In genomic region chr10:21525367-21526183, GRCh38 we compare ENCODE assay signal across 8 cellular contexts. TPM values are rescaled to one million over a fixed set of nuclear protein-coding genes. Genes with fewer than 3 reads are reported as not detected.
DNase-seq lines count a peak whose midpoint lies in the region; ATAC-seq and TF ChIP-seq lines count a peak whose summit lies in the region.

SKIDA1 (minus strand) TSS chr10:21525682; CDS start chr10:21517822, 7,860 bp downstream.

- H3K27ac ChIP-seq in PC-9 (peak within 1 kb of the TSS; percentile 79), testis (peak within 1 kb of the TSS; percentile 99 to 100)

- intact Hi-C loops in Calu3 (cut with micrococcal nuclease; ENCODE audit: unreplicated experiment) = no loop called here
- intact Hi-C loops in PC-9 (cut with micrococcal nuclease; ENCODE audit: unreplicated experiment) = loop anchor here (1.0 to 10.0 kb wide), 6 partner anchors 7 to 909 kb away; no protein-coding TSS in a partner anchor
- intact Hi-C loops in activated T-helper 2 cell treated with anti-CD3 and anti-CD28 coated beads, Interferon-gamma antibody, Interleukin-2, Interleukin-4, amounts not matched to agents 10 μg/mL and 5 μg/mL and 100 μg/mL, durations not matched to agents 14 hours and 24 hours and 36 hours (cut with micrococcal nuclease) = loop anchor here (1.0 to 5.0 kb wide), 3 partner anchors 8 to 907 kb away; partner anchors contain the start of gene MLLT10
- intact Hi-C loops in testis (cut with DNase I; ENCODE audit: low total_unique reads) = no loop called here

- H2AFZ ChIP-seq in PC-9 = peak within 1 kb of the TSS; percentile 90

- no peaks in the 10 kb centered on the region for H3K9me2 ChIP-seq in PC-9 (ENCODE audit: insufficient read depth)

- peaks cover 14% of the 10 kb centered on the region for H3K27me3 Mint-ChIP-seq in Calu3 (ENCODE audit: unreplicated experiment)
- peaks cover 50% of the 10 kb centered on the region for H3K27me3 Mint-ChIP-seq in activated T-helper 2 cell treated with anti-CD3 and anti-CD28 coated beads, Interferon-gamma antibody, Interleukin-2, Interleukin-4, amounts not matched to agents 10 μg/mL and 5 μg/mL and 100 μg/mL, durations not matched to agents 14 hours and 24 hours and 36 hours (ENCODE audit: low read depth)
- H3K27me3 Mint-ChIP-seq in naive thymus-derived CD8-positive, alpha-beta T cell = peaks cover 36 to 61% (median 46%) of the 10 kb centered on the region in 5 donors

- H3F3A ChIP-seq in PC-9 (ENCODE audit: insufficient read depth, low read depth) = peaks cover 23% of the 10 kb centered on the region

- no peak for TF ChIP-seq POLR2A in testis (IDR thresholded peaks at IDR 0.05)

- 0% methylated on average over 24 to 44 of the region's 64 CpGs for WGBS in testis, 2 donors

- peaks cover 32% of the 10 kb centered on the region for H3K4me1 ChIP-seq in PC-9 (replicated peaks; ENCODE audit: insufficient read depth)
- H3K4me1 ChIP-seq in testis = peaks cover 15% of the 10 kb centered on the region

- H3K27ac Mint-ChIP-seq in Calu3 (ENCODE audit: unreplicated experiment) = peak within 1 kb of the TSS; percentile 70
- H3K27ac Mint-ChIP-seq in activated T-helper 2 cell treated with anti-CD3 and anti-CD28 coated beads, Interferon-gamma antibody, Interleukin-2, Interleukin-4, amounts not matched to agents 10 μg/mL and 5 μg/mL and 100 μg/mL, durations not matched to agents 14 hours and 24 hours and 36 hours = peak within 1 kb of the TSS; percentile 90
- H3K27ac Mint-ChIP-seq in naive thymus-derived CD8-positive, alpha-beta T cell = peak within 1 kb of the TSS; percentile 82 to 97 (median 94)

- peak within 1 kb of the TSS; percentile 76 for H3K4me3 Mint-ChIP-seq in Calu3 (ENCODE audit: low read depth, unreplicated experiment)
- H3K4me3 Mint-ChIP-seq in activated T-helper 2 cell treated with anti-CD3 and anti-CD28 coated beads, Interferon-gamma antibody, Interleukin-2, Interleukin-4, amounts not matched to agents 10 μg/mL and 5 μg/mL and 100 μg/mL, durations not matched to agents 14 hours and 24 hours and 36 hours (ENCODE audit: low read depth) = peak within 1 kb of the TSS; percentile 83
- peak within 1 kb of the TSS; percentile 83 to 96 (median 94) for H3K4me3 Mint-ChIP-seq in naive thymus-derived CD8-positive, alpha-beta T cell

- BruUV-seq in Calu3 (replicated peaks; lab: Mats Ljungman, UMichigan) = no TSS peak
- BruUV-seq in PC-9 (replicated peaks; lab: Mats Ljungman, UMichigan) = no TSS peak

- CTCF ChIA-PET in Calu3 (lab: Charles Lee) = interaction anchor here (1.1 to 1.2 kb wide), 2 partner anchors 9 to 29 kb away, joined by 5 to 11 read pairs; no protein-coding TSS in a partner anchor
- CTCF ChIA-PET in PC-9 (lab: Charles Lee) = interaction anchor here (0.5 to 0.8 kb wide), 2 partner anchors 29 to 30 kb away, joined by 5 to 17 read pairs; no protein-coding TSS in a partner anchor

- peak; percentile 72 for DNase-seq in Calu3
- DNase-seq in KG1 (lab: John Stamatoyannopoulos, UW) = peak; percentile 47
- DNase-seq in PC-9 = peak; percentile 85
- DNase-seq in activated T-helper 2 cell treated with anti-CD3 and anti-CD28 coated beads, Interferon-gamma antibody, Interleukin-2, Interleukin-4, amounts not matched to agents 10 μg/mL and 5 μg/mL and 100 μg/mL, durations not matched to agents 14 hours and 24 hours and 36 hours (ENCODE audit: low spot score) = peak; percentile 44
- peak; percentile 77 for DNase-seq in fibroblast of peridontal ligament (ENCODE audit: extremely low read depth)
- DNase-seq in naive thymus-derived CD8-positive, alpha-beta T cell = peak in 8 of 10 donors; percentile 28 to 69 (median 46)
- DNase-seq in testis = peak; percentile 88

- POLR2A ChIA-PET in PC-9 (lab: Charles Lee; ENCODE audit: unreplicated experiment) = interaction anchor here (0.5 to 0.6 kb wide), 5 partner anchors 9 to 1161 kb away, joined by 3 to 35 read pairs (median 5); no protein-coding TSS in a partner anchor
- POLR2A ChIA-PET in naive thymus-derived CD8-positive, alpha-beta T cell (lab: Charles Lee) = interaction anchor here (0.6 to 1.2 kb wide), 6 partner anchors 9 to 911 kb away, joined by 3 to 6 read pairs (median 4); no protein-coding TSS in a partner anchor

- H3K4me2 ChIP-seq in PC-9 = peak within 1 kb of the TSS; percentile 98

- H3K4me3 ChIP-seq in PC-9 (peak within 1 kb of the TSS; percentile 71), testis (peak within 1 kb of the TSS; percentile 76 to 82)

- no peaks in the 10 kb centered on the region for H3K79me2 ChIP-seq in PC-9 (ENCODE audit: low read depth)

- ATAC-seq in GM21576 (IDR thresholded peaks at IDR 0.05; ENCODE audit: unreplicated experiment) = peak; percentile 54
- ATAC-seq in naive thymus-derived CD8-positive, alpha-beta T cell = peak; percentile 48 to 78

- no peak for TF ChIP-seq CTCF in Calu3 (IDR thresholded peaks at IDR 0.05; ENCODE audit: unreplicated experiment)
- no peak for TF ChIP-seq CTCF in PC-9 (conservative IDR thresholded peaks at IDR 0.05)
- no peak for TF ChIP-seq CTCF in testis (IDR thresholded peaks at IDR 0.05)

- H3K36me3 ChIP-seq in PC-9 (ENCODE audit: low read depth) (no peaks in the 10 kb centered on the region), testis (ENCODE audit: low read depth, missing control alignments) (no peaks in the 10 kb centered on the region)

- H3K9me3 Mint-ChIP-seq in Calu3 (ENCODE audit: low read depth, unreplicated experiment) = no peaks in the 10 kb centered on the region
- H3K9me3 Mint-ChIP-seq in activated T-helper 2 cell treated with anti-CD3 and anti-CD28 coated beads, Interferon-gamma antibody, Interleukin-2, Interleukin-4, amounts not matched to agents 10 μg/mL and 5 μg/mL and 100 μg/mL, durations not matched to agents 14 hours and 24 hours and 36 hours = no peaks in the 10 kb centered on the region
- H3K9me3 Mint-ChIP-seq in naive thymus-derived CD8-positive, alpha-beta T cell = no peaks in the 10 kb centered on the region

- H3K4me1 Mint-ChIP-seq in Calu3 (ENCODE audit: low read depth, unreplicated experiment) = no peaks in the 10 kb centered on the region
- peaks cover 29% of the 10 kb centered on the region for H3K4me1 Mint-ChIP-seq in activated T-helper 2 cell treated with anti-CD3 and anti-CD28 coated beads, Interferon-gamma antibody, Interleukin-2, Interleukin-4, amounts not matched to agents 10 μg/mL and 5 μg/mL and 100 μg/mL, durations not matched to agents 14 hours and 24 hours and 36 hours (ENCODE audit: low read depth)
- H3K4me1 Mint-ChIP-seq in naive thymus-derived CD8-positive, alpha-beta T cell = peaks cover 15 to 32% (median 25%) of the 10 kb centered on the region in 4 donors

- no peaks in the 10 kb centered on the region for H4K20me1 ChIP-seq in PC-9 (ENCODE audit: insufficient read depth)

- no peaks in the 10 kb centered on the region for H3K27me3 ChIP-seq in PC-9 (ENCODE audit: insufficient read depth, low read depth)
- no peaks in the 10 kb centered on the region for H3K27me3 ChIP-seq in testis

- peaks cover 28% of the 10 kb centered on the region for H3K36me3 Mint-ChIP-seq in Calu3 (ENCODE audit: insufficient read depth, unreplicated experiment)
- H3K36me3 Mint-ChIP-seq in activated T-helper 2 cell treated with anti-CD3 and anti-CD28 coated beads, Interferon-gamma antibody, Interleukin-2, Interleukin-4, amounts not matched to agents 10 μg/mL and 5 μg/mL and 100 μg/mL, durations not matched to agents 14 hours and 24 hours and 36 hours (ENCODE audit: low read depth) = no peaks in the 10 kb centered on the region
- H3K36me3 Mint-ChIP-seq in naive thymus-derived CD8-positive, alpha-beta T cell = peaks cover 0 to 5% (median 3%) of the 10 kb centered on the region in 3 donors

- H3K9me3 ChIP-seq in PC-9 (ENCODE audit: insufficient read depth, low read depth) (no peaks in the 10 kb centered on the region), testis (no peaks in the 10 kb centered on the region)

RNA-seq across cellular contexts. Expression of gene SKIDA1, which starts in this region (rescaled TPM):
- total RNA-seq in Calu3 (2022) (0.40 TPM in 1 of 2 replicates, not detected in the other), PC-9 (2021) (0.65 and 1.1 TPM in 2 replicates), testis (1 to 10 TPM; 6.6 to 6.9 TPM)
- total RNA-seq in activated T-helper 2 cell treated with anti-CD3 and anti-CD28 coated beads, Interferon-gamma antibody, Interleukin-2, Interleukin-4, amounts not matched to agents 10 μg/mL and 5 μg/mL and 100 μg/mL, durations not matched to agents 14 hours and 24 hours and 36 hours = 0.11 TPM in 2 replicates
- total RNA-seq in naive thymus-derived CD8-positive, alpha-beta T cell = under 1 TPM in 1 of 2 experiments, not detected in 1; 0.08 TPM
- polyA plus RNA-seq in naive thymus-derived CD8-positive, alpha-beta T cell = not detected
- polyA plus RNA-seq in testis (ENCODE audit: insufficient read depth, low read depth, low replicate concordance) = 4.7 TPM

Comparison
In these comparisons a context has a peak if more than half of its experiments do, and no peak if none do; other contexts are left out.
1. Peak in every context shown above with its lines: DNase-seq, ATAC-seq, H3K4me3 ChIP-seq and H3K27ac ChIP-seq.
2. Peak in DNase-seq in Calu3; RNA of the gene not detected or under 1 TPM.
3. Peak in DNase-seq in activated T-helper 2 cell treated with anti-CD3 and anti-CD28 coated beads, Interferon-gamma antibody, Interleukin-2, Interleukin-4, amounts not matched to agents 10 μg/mL and 5 μg/mL and 100 μg/mL, durations not matched to agents 14 hours and 24 hours and 36 hours; RNA of the gene not detected or under 1 TPM.
4. Peak in DNase-seq and ATAC-seq in naive thymus-derived CD8-positive, alpha-beta T cell; RNA of the gene not detected or under 1 TPM.
5. intact Hi-C loops: an anchor here in PC-9 (1.0 to 10.0 kb wide) and activated T-helper 2 cell treated with anti-CD3 and anti-CD28 coated beads, Interferon-gamma antibody, Interleukin-2, Interleukin-4, amounts not matched to agents 10 μg/mL and 5 μg/mL and 100 μg/mL, durations not matched to agents 14 hours and 24 hours and 36 hours (1.0 to 5.0 kb wide); none called in Calu3 and testis.